In the genomic region with DNA sequence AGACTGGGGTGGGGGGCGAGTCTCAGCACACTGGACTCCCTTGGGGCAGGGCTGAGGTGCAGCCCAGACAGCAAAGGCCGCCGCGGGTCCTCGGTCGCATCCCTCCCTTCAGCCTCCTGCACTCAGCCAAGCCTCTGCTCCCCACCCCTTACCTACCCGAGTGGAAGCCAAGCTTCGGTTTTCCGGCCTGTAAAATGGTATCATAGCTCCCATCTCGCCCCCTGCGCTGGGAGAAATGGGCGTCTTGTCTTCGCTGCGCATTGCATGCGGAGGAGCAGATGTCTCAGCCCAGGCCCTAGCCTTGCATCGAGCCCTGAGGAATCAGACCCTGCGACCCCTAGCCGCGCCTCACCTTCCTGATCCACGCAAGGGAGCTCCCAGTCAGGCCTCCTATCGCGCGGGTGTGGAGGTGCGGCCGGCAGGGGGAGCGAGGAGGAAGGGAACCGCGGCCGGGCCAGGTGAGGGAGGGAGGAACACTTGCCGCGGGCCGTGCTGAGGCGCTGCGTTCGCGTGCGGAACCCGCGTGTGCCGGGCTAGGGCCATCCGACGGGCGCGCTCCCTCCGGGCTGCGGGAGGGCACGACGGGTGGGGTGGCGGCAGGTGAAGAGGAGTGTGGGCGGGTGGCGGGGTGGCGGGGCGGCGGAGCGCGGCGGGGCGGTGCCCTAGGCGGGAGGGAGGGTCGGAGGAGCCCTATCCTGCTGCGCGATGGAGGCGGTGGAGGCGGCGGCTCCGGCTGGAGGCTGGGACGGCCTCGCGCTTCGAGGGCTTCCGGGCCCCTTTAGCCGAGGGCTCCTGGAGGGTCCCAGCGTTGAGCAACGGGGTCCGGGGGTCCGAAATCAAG, we compare ENCODE assay signal across 7 cellular contexts. TPM values are rescaled to one million over a fixed set of nuclear protein-coding genes. Genes with fewer than 3 reads are reported as not detected.
DNase-seq lines count a peak whose midpoint lies in the region; ATAC-seq and TF ChIP-seq lines count a peak whose summit lies in the region.

No MANE protein-coding gene starts in this region.

- no peaks in the 10 kb centered on the region for H3K36me3 ChIP-seq in smooth muscle cell (ENCODE audit: low read depth)

- H3K79me2 ChIP-seq in smooth muscle cell (ENCODE audit: low read depth): no peaks in the 10 kb centered on the region

- no peak overlapping the region for H3K27ac Mint-ChIP-seq in activated T-cell treated with anti-CD3 and anti-CD28 coated beads, Interleukin-2, amount 50 U/mL, for 24 hours

- peaks cover 11% of the 10 kb centered on the region for H3K4me1 ChIP-seq in smooth muscle cell (ENCODE audit: low read depth)

- no peak overlapping the region for H3K9ac ChIP-seq in smooth muscle cell (ENCODE audit: low read depth)

- peaks cover 92% of the 10 kb centered on the region for H3K27me3 ChIP-seq in smooth muscle cell (ENCODE audit: low read depth)

- H3K4me1 Mint-ChIP-seq in activated T-cell treated with anti-CD3 and anti-CD28 coated beads, Interleukin-2, amount 50 U/mL, for 24 hours (ENCODE audit: low read depth): peaks cover 29% of the 10 kb centered on the region

- no peak overlapping the region for H2AFZ ChIP-seq in smooth muscle cell (ENCODE audit: low read depth)

- TF ChIP-seq CTCF in GM12875 (IDR thresholded peaks at IDR 0.05; ENCODE audit: borderline replicate concordance, insufficient read depth, low read depth, low read length) (peak; percentile 65), fibroblast of pulmonary artery (IDR thresholded peaks at IDR 0.05; ENCODE audit: low read length, missing control alignments) (peak; percentile 23), smooth muscle cell (IDR thresholded peaks at IDR 0.05; ENCODE audit: borderline replicate concordance, insufficient read depth, poor library complexity, severe bottlenecking) (peak; percentile 38)

- H3K4me3 ChIP-seq in GM12875 (ENCODE audit: low read depth, low read length) (no peak overlapping the region), fibroblast of pulmonary artery (replicated peaks; ENCODE audit: low read depth, low read length) (no peak overlapping the region), smooth muscle cell (no peak overlapping the region)

- WGBS in smooth muscle cell (ENCODE audit: low lambda C conversion rate): 6% methylated on average over 58 of the region's 76 CpGs

- H3K36me3 Mint-ChIP-seq in activated T-cell treated with anti-CD3 and anti-CD28 coated beads, Interleukin-2, amount 50 U/mL, for 24 hours (ENCODE audit: low read depth): no peaks in the 10 kb centered on the region

- no peaks in the 10 kb centered on the region for H3F3A ChIP-seq in smooth muscle cell (ENCODE audit: low read depth)

- H3K4me2 ChIP-seq in smooth muscle cell: peak overlapping the region; percentile 26

- peaks cover 73% of the 10 kb centered on the region for H3K27me3 Mint-ChIP-seq in activated T-cell treated with anti-CD3 and anti-CD28 coated beads, Interleukin-2, amount 50 U/mL, for 24 hours

- H3K9me3 ChIP-seq in smooth muscle cell (replicated peaks; ENCODE audit: low read depth): no peaks in the 10 kb centered on the region

- H4K20me1 ChIP-seq in smooth muscle cell (ENCODE audit: low read depth): no peaks in the 10 kb centered on the region

- no peaks in the 10 kb centered on the region for H3K9me3 Mint-ChIP-seq in activated T-cell treated with anti-CD3 and anti-CD28 coated beads, Interleukin-2, amount 50 U/mL, for 24 hours

- peak overlapping the region; percentile 29 for H3K4me3 Mint-ChIP-seq in activated T-cell treated with anti-CD3 and anti-CD28 coated beads, Interleukin-2, amount 50 U/mL, for 24 hours

- DNase-seq in NCI-H2196 treated with DMSO at 0.1 percent for 48 hours (lab: John Stamatoyannopoulos, UW; ENCODE audit: unreplicated experiment) (peak; percentile 21), fibroblast of pulmonary artery (ENCODE audit: low read depth) (no peak), smooth muscle cell (lab: John Stamatoyannopoulos, UW; ENCODE audit: unreplicated experiment) (no peak)
- DNase-seq in activated T-cell treated with anti-CD3 and anti-CD28 coated beads, Interleukin-2, amount 50 U/mL, for 24 hours: peak; percentile 78

- H3K27ac ChIP-seq in smooth muscle cell (ENCODE audit: low read depth): no peak overlapping the region

- no peak for ATAC-seq in HG03439 (IDR thresholded peaks at IDR 0.05; ENCODE audit: unreplicated experiment)
- ATAC-seq in HG02642 (IDR thresholded peaks at IDR 0.05; ENCODE audit: poor library complexity, unreplicated experiment): no peak

RNA-seq across cellular contexts. Expression of a gene that starts 4.1 kb away (rescaled TPM):
- not detected in 2 replicates for total RNA-seq in smooth muscle cell
- polyA plus RNA-seq in smooth muscle cell: not detected in 2 replicates

RNA-seq across cellular contexts. Expression of a gene that starts 33.2 kb away (rescaled TPM):
- 0.94 and 3.0 TPM in 2 replicates for total RNA-seq in smooth muscle cell
- polyA plus RNA-seq in smooth muscle cell: 6.7 and 9.7 TPM in 2 replicates

RNA-seq across cellular contexts. Expression of a gene that starts 42.2 kb away (rescaled TPM):
- total RNA-seq in smooth muscle cell: 19.9 and 26.6 TPM in 2 replicates
- 41.5 and 64.1 TPM in 2 replicates for polyA plus RNA-seq in smooth muscle cell

Comparison
In these comparisons a context has a peak if more than half of its experiments do, and no peak if none do; other contexts are left out.
1. DNase-seq: peak in NCI-H2196 treated with DMSO at 0.1 percent for 48 hours (single experiment) and activated T-cell treated with anti-CD3 and anti-CD28 coated beads, Interleukin-2, amount 50 U/mL, for 24 hours (single experiment); none in fibroblast of pulmonary artery (single experiment) and smooth muscle cell (single experiment).
2. Peak in every context shown above with its lines, with median percentiles within 50 percentile points of each other: CTCF ChIP-seq.